ENCODE assay signal across 8 cellular contexts in the genomic region with DNA sequence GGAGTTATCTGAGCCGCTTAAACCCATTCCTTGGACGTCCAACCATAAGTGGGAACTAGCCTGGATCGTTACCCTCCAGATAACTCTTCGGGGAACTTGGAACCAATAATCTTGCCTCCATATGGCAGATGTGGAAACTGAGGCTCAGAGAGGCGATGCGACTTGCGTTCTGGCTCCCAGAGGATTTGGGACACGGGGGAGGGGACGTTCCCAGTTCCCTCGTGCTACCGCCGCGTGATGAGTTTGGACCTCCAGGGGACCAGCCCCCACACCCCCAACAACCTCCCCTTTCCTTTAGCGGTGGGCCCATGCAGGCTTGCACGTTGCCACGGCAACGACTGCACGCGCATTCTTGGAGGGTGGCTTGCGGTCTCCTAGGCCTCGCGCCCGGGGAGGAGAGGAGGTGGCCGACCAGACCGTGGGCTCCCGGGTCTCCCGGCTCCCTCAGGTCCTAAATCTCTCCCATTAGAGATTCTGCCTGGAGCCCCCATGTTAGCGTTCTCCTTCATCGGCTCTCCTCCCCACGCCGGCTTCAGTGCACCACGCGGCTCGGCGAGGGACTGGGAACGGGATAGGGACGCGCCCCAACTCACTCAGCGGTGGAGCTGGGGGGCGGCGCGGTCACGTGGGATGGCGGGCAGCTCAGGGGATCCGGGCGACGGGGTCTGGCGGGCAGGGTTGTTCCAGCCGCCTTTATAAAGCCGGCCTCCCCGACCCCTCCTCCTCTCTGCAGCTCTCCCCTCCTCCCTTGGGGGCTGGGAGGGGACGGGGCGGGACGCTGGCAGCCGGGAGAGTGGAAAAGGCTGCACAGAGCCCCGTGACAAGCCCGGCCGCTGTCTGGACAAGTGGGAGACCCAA. TPM values are rescaled to one million over a fixed set of nuclear protein-coding genes. Genes with fewer than 3 reads are reported as not detected.
DNase-seq lines count a peak whose midpoint lies in the region; ATAC-seq, FAIRE-seq and TF ChIP-seq lines count a peak whose summit lies in the region.

Gene PLTP (minus strand): TSS at position 670 of the 858 bp plus-strand sequence. CDS start 703 bp downstream, outside the sequence.

- TF ChIP-seq RAD21 in A549 (conservative IDR thresholded peaks at IDR 0.05 in 1 of 2, IDR thresholded peaks at IDR 0.05 in 1 of 2) = no peak

- no peak for DNase-seq in A549 (ENCODE audit: low read depth in 1 of 2, low spot score in 1 of 2)
- peak; percentile 38 for DNase-seq in GM20000 (ENCODE audit: low spot score)
- DNase-seq in kidney epithelial cell (ENCODE audit: low read depth) = no peak
- no peak for DNase-seq in NCI-H526 treated with DMSO at 0.1 percent for 48 hours (lab: John Stamatoyannopoulos, UW)

- H3K27me3 ChIP-seq in SU-DHL-6 (ENCODE audit: low read length) (no peaks in the 10 kb centered on the region), kidney epithelial cell (ENCODE audit: control insufficient read depth, insufficient read depth, low read length) (no peaks in the 10 kb centered on the region), skeletal muscle satellite cell (ENCODE audit: control insufficient read depth, insufficient read depth, low read length) (no peaks in the 10 kb centered on the region)

- peak within 1 kb of the TSS; percentile 69 for H3K4me2 ChIP-seq in A549
- H3K4me2 ChIP-seq in SU-DHL-6 (ENCODE audit: low read depth, low read length, poor library complexity, severe bottlenecking) = peak within 1 kb of the TSS; percentile 41
- H3K4me2 ChIP-seq in skeletal muscle satellite cell (ENCODE audit: low read length) = peak within 1 kb of the TSS; percentile 78

- FAIRE-seq in A549 (lab: Jason Lieb, UNC) = no peak

- CTCF ChIA-PET in A549 (lab: Yijun Ruan, JAX) = interaction anchor here (1.6 kb wide), 1 partner anchor 12 kb away, joined by 6 read pairs; no protein-coding TSS in a partner anchor

- POLR2A ChIA-PET in A549 (lab: Yijun Ruan, JAX) = interaction anchor here (1.0 kb wide), 1 partner anchor 12 kb away, joined by 4 read pairs; no protein-coding TSS in a partner anchor

- H3K9ac ChIP-seq in SU-DHL-6 (ENCODE audit: low read length) (no peak within 1 kb of the TSS), skeletal muscle satellite cell (ENCODE audit: low read depth, low read length) (peak within 1 kb of the TSS; percentile 37)

- H3K9me3 ChIP-seq in A549 (no peaks in the 10 kb centered on the region), SU-DHL-6 (ENCODE audit: insufficient read depth, low read length) (no peaks in the 10 kb centered on the region), skeletal muscle satellite cell (replicated peaks; ENCODE audit: low read length) (no peaks in the 10 kb centered on the region)

- H3K36me3 ChIP-seq in SU-DHL-6 (ENCODE audit: low read length) (no peaks in the 10 kb centered on the region), kidney epithelial cell (ENCODE audit: control insufficient read depth, insufficient read depth, low read length) (peaks cover 1% of the 10 kb centered on the region), skeletal muscle satellite cell (ENCODE audit: insufficient read depth, low read length) (no peaks in the 10 kb centered on the region)

- H3K27ac ChIP-seq in A549 (peak within 1 kb of the TSS; percentile 55 to 79), SU-DHL-6 (ENCODE audit: low read depth, low read length) (no peak within 1 kb of the TSS), cingulate gyrus (ENCODE audit: low read depth, low read length) (peak within 1 kb of the TSS; percentile 69)

- peaks cover 11% of the 10 kb centered on the region; the same call in 2 of the 3 replicates for H3K4me1 ChIP-seq in A549
- peaks cover 19% of the 10 kb centered on the region for H3K4me1 ChIP-seq in skeletal muscle satellite cell (ENCODE audit: control insufficient read depth, insufficient read depth, low read length)

- H3K9me2 ChIP-seq in SU-DHL-6 (replicated peaks; ENCODE audit: insufficient read depth, low read length) = no peaks in the 10 kb centered on the region

- peak within 1 kb of the TSS; percentile 33; the same call in 2 of the 3 replicates for H3K4me3 ChIP-seq in A549
- H3K4me3 ChIP-seq in SU-DHL-6 (ENCODE audit: insufficient read depth, low read length, poor library complexity, severe bottlenecking) = no peak within 1 kb of the TSS
- H3K4me3 ChIP-seq in kidney epithelial cell (ENCODE audit: low read depth, low read length) = peak within 1 kb of the TSS; percentile 42
- peak within 1 kb of the TSS; percentile 61 for H3K4me3 ChIP-seq in skeletal muscle satellite cell (ENCODE audit: low read length)

- no peaks in the 10 kb centered on the region for H3K79me2 ChIP-seq in SU-DHL-6 (ENCODE audit: insufficient read depth, low read length)

- no peaks in the 10 kb centered on the region for H4K20me1 ChIP-seq in SU-DHL-6 (ENCODE audit: low read depth, low read length)

- TF ChIP-seq EP300 in A549 (IDR thresholded peaks at IDR 0.05) = no peak

- no peak for TF ChIP-seq POLR2A in A549 (IDR thresholded peaks at IDR 0.05; ENCODE audit: low read length)

- H3F3A ChIP-seq in SU-DHL-6 (ENCODE audit: insufficient read depth) = no peaks in the 10 kb centered on the region

- TF ChIP-seq CTCF in A549 (IDR thresholded peaks at IDR 0.05) (no peak), GM20000 (IDR thresholded peaks at IDR 0.05; ENCODE audit: extremely low read depth, missing control alignments) (no peak), SU-DHL-6 (IDR thresholded peaks at IDR 0.05; ENCODE audit: insufficient read depth, low read length, poor library complexity, severe bottlenecking) (no peak), kidney epithelial cell (IDR thresholded peaks at IDR 0.05; ENCODE audit: insufficient read depth, low read length, poor library complexity, severe bottlenecking) (no peak)

- ATAC-seq in A549 (no peak), GM21576 (IDR thresholded peaks at IDR 0.05; ENCODE audit: unreplicated experiment) (no peak)

- peak within 1 kb of the TSS; percentile 56 for H2AFZ ChIP-seq in SU-DHL-6 (ENCODE audit: low read depth, low read length, severe bottlenecking)

- 85% methylated on average over 57 of the region's 58 CpGs for WGBS in A549 (ENCODE audit: missing lambda C conversion rate)

TF ChIP-seq in A549, 52 proteins besides CTCF, POLR2A, EP300 and RAD21:
- TF ChIP-seq KDM5A (IDR thresholded peaks at IDR 0.05) = no peak
- TF ChIP-seq, protein P1, sequence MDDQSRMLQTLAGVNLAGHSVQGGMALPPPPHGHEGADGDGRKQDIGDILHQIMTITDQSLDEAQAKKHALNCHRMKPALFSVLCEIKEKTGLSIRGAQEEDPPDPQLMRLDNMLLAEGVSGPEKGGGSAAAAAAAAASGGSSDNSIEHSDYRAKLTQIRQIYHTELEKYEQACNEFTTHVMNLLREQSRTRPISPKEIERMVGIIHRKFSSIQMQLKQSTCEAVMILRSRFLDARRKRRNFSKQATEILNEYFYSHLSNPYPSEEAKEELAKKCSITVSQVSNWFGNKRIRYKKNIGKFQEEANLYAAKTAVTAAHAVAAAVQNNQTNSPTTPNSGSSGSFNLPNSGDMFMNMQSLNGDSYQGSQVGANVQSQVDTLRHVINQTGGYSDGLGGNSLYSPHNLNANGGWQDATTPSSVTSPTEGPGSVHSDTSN (IDR thresholded peaks at IDR 0.05) = no peak
- TF ChIP-seq PHF8 (IDR thresholded peaks at IDR 0.05; ENCODE audit: borderline replicate concordance, low read depth) = no peak
- TF ChIP-seq MYC (IDR thresholded peaks at IDR 0.05; ENCODE audit: borderline replicate concordance, low read length) = no peak
- TF ChIP-seq RCOR1 (IDR thresholded peaks at IDR 0.05; ENCODE audit: low read depth, low read length) = no peak
- no peak for TF ChIP-seq SMC3 (IDR thresholded peaks at IDR 0.05)

RNA-seq across cellular contexts. Expression of gene PLTP, which starts in this region (rescaled TPM):
- polyA plus RNA-seq in A549 (2011; rRNA removed) = 2.7 and 4.5 TPM in 2 replicates
- 2.9 and 3.6 TPM in 2 replicates for polyA plus RNA-seq in A549 (2012; cell fraction: cytosol; rRNA removed)
- 2.3 and 3.2 TPM in 2 replicates for polyA plus RNA-seq in A549 (2012; cell fraction: nucleus; rRNA removed)
- polyA plus RNA-seq in A549 (2017; fragmentation: RNase III; extraction: RNeasy Plus Mini Kit Qiagen cat#74134 plus additional on column Dnase treatment) = 0.97 to 1.6 TPM (median 1.5 TPM) in 3 replicates
- polyA minus RNA-seq in A549 (2011; rRNA and poly(A)+ RNA removed) = 3.8 and 4.1 TPM in 2 replicates
- 55.8 and 71.1 TPM in 2 replicates for total RNA-seq in kidney epithelial cell
- 5.6 and 11.8 TPM in 2 replicates for total RNA-seq in skeletal muscle satellite cell (2012; rRNA removed)
